ENCODE assay signal across 1 cellular context in genomic region chr17:56909742-56910508, GRCh38.
TF ChIP-seq lines count a peak whose summit lies in the region.

No MANE protein-coding gene starts in this region.

TF ChIP-seq in K562, 482 proteins besides CTCF, POLR2A, EP300 and RAD21 (continued from another document and continues in another):
- TF ChIP-seq FOSL1 (tag; conservative IDR thresholded peaks at IDR 0.05) = peak; percentile 62
- TF ChIP-seq TCF3 (CRISPR knock-in tag; IDR thresholded peaks at IDR 0.05) = peak; percentile 56
- peak; percentile 80 for TF ChIP-seq CBFA2T3 (IDR thresholded peaks at IDR 0.05)
- peak; percentile 93 for TF ChIP-seq ZKSCAN8 (CRISPR knock-in tag; IDR thresholded peaks at IDR 0.05)
- peak in 1 of 2 experiments; percentile 42 for TF ChIP-seq AFF1 (IDR thresholded peaks at IDR 0.05; ENCODE audit: low read depth in 1 of 2, partially characterized antibody in 2 of 2)
- TF ChIP-seq ZBTB5 (IDR thresholded peaks at IDR 0.05) = no peak
- no peak for TF ChIP-seq ARHGAP35 (IDR thresholded peaks at IDR 0.05; ENCODE audit: partially characterized antibody)
- no peak for TF ChIP-seq ZNF3 (CRISPR knock-in tag; IDR thresholded peaks at IDR 0.05)
- TF ChIP-seq RNF2 (IDR thresholded peaks at IDR 0.05) = peak; percentile 80
- peak; percentile 95 for TF ChIP-seq RREB1 (CRISPR knock-in tag; IDR thresholded peaks at IDR 0.05)
- TF ChIP-seq ZBTB12 (CRISPR knock-in tag; IDR thresholded peaks at IDR 0.05) = 0 out of 2 replicates have a peak, but pooled peaks have one; percentile 38
- TF ChIP-seq CXXC5 (CRISPR knock-in tag; IDR thresholded peaks at IDR 0.05) = peak; percentile 78
- peak; percentile 66 for TF ChIP-seq RAD51 (IDR thresholded peaks at IDR 0.05; ENCODE audit: borderline replicate concordance, low read depth)
- peak; percentile 90 for TF ChIP-seq ZFX (CRISPR knock-in tag; IDR thresholded peaks at IDR 0.05)
- TF ChIP-seq NELFE (IDR thresholded peaks at IDR 0.05; ENCODE audit: insufficient read depth, insufficient read length) = no peak
- TF ChIP-seq HIVEP1 (CRISPR knock-in tag; IDR thresholded peaks at IDR 0.05) = no peak
- TF ChIP-seq ZNF584 (CRISPR knock-in tag; IDR thresholded peaks at IDR 0.05; ENCODE audit: low read depth) = peak; percentile 70
- peak; percentile 61; the same call in 1 of the 2 replicates for TF ChIP-seq JUND (IDR thresholded peaks at IDR 0.05; ENCODE audit: borderline replicate concordance, low read depth, low read length)
- TF ChIP-seq JUND (tag; IDR thresholded peaks at IDR 0.05; ENCODE audit: borderline replicate concordance, low read depth, low read length) = peak; percentile 54; the same call in 1 of the 3 replicates
- peak; percentile 67; the same call in 1 of the 2 replicates for TF ChIP-seq TCF15 (CRISPR knock-in tag; IDR thresholded peaks at IDR 0.05)
- TF ChIP-seq DPF2 (IDR thresholded peaks at IDR 0.05) = peak; percentile 72
- TF ChIP-seq NRF1 (conservative IDR thresholded peaks at IDR 0.05 in 1 of 2, IDR thresholded peaks at IDR 0.05 in 1 of 2) = peak; percentile 38 to 61; a peak in 3 of 4 replicates
- TF ChIP-seq PHF8 (IDR thresholded peaks at IDR 0.05; ENCODE audit: borderline replicate concordance, low read length) = peak; percentile 19; the same call in 1 of the 2 replicates
- TF ChIP-seq ETV5 (CRISPR knock-in tag; IDR thresholded peaks at IDR 0.05; ENCODE audit: low read depth) = peak; percentile 92
- peak; percentile 89 to 91 for TF ChIP-seq KDM1A (IDR thresholded peaks at IDR 0.05)
- peak; percentile 89 for TF ChIP-seq ZBTB9 (CRISPR knock-in tag; IDR thresholded peaks at IDR 0.05)
- TF ChIP-seq HES1 (IDR thresholded peaks at IDR 0.05; ENCODE audit: low read depth) = 0 out of 2 replicates have a peak, but pooled peaks have one; percentile 13
- TF ChIP-seq SAP30 (IDR thresholded peaks at IDR 0.05; ENCODE audit: borderline replicate concordance, insufficient read depth, low read depth, low read length, poor library complexity, severe bottlenecking) = peak; percentile 54
- no peak for TF ChIP-seq SNAPC5 (CRISPR knock-in tag; IDR thresholded peaks at IDR 0.05)
- peak; percentile 73 for TF ChIP-seq NBN (IDR thresholded peaks at IDR 0.05; ENCODE audit: low read depth)
- TF ChIP-seq MCM3 (IDR thresholded peaks at IDR 0.05) = no peak
- no peak for TF ChIP-seq ATF1 (CRISPR knock-in tag; IDR thresholded peaks at IDR 0.05)
- TF ChIP-seq ATF1 (tag; IDR thresholded peaks at IDR 0.05) = peak; percentile 57
- TF ChIP-seq EP400 (IDR thresholded peaks at IDR 0.05) = peak; percentile 69
- TF ChIP-seq ADNP (tag; IDR thresholded peaks at IDR 0.05) = no peak
- TF ChIP-seq ZNF699 (CRISPR knock-in tag; IDR thresholded peaks at IDR 0.05; ENCODE audit: insufficient replicate concordance) = no peak
- TF ChIP-seq CC2D1A (IDR thresholded peaks at IDR 0.05) = peak; percentile 62; the same call in 1 of the 2 replicates
- TF ChIP-seq, protein P1, sequence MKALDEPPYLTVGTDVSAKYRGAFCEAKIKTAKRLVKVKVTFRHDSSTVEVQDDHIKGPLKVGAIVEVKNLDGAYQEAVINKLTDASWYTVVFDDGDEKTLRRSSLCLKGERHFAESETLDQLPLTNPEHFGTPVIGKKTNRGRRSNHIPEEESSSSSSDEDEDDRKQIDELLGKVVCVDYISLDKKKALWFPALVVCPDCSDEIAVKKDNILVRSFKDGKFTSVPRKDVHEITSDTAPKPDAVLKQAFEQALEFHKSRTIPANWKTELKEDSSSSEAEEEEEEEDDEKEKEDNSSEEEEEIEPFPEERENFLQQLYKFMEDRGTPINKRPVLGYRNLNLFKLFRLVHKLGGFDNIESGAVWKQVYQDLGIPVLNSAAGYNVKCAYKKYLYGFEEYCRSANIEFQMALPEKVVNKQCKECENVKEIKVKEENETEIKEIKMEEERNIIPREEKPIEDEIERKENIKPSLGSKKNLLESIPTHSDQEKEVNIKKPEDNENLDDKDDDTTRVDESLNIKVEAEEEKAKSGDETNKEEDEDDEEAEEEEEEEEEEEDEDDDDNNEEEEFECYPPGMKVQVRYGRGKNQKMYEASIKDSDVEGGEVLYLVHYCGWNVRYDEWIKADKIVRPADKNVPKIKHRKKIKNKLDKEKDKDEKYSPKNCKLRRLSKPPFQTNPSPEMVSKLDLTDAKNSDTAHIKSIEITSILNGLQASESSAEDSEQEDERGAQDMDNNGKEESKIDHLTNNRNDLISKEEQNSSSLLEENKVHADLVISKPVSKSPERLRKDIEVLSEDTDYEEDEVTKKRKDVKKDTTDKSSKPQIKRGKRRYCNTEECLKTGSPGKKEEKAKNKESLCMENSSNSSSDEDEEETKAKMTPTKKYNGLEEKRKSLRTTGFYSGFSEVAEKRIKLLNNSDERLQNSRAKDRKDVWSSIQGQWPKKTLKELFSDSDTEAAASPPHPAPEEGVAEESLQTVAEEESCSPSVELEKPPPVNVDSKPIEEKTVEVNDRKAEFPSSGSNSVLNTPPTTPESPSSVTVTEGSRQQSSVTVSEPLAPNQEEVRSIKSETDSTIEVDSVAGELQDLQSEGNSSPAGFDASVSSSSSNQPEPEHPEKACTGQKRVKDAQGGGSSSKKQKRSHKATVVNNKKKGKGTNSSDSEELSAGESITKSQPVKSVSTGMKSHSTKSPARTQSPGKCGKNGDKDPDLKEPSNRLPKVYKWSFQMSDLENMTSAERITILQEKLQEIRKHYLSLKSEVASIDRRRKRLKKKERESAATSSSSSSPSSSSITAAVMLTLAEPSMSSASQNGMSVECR (CRISPR knock-in tag; IDR thresholded peaks at IDR 0.05) = no peak
- peak; percentile 51 for TF ChIP-seq MEIS2 (IDR thresholded peaks at IDR 0.05; ENCODE audit: partially characterized antibody)
- TF ChIP-seq GTF2A2 (tag; IDR thresholded peaks at IDR 0.05) = no peak
- peak in 1 of 2 experiments; percentile 81; a peak in 1 of 4 replicates for TF ChIP-seq SIN3A (IDR thresholded peaks at IDR 0.05; ENCODE audit: borderline replicate concordance in 2 of 2, control insufficient read depth in 1 of 2, low read depth in 2 of 2, low read length in 2 of 2)
- TF ChIP-seq ETV6 (IDR thresholded peaks at IDR 0.05; ENCODE audit: borderline replicate concordance in 1 of 2, low read depth in 2 of 2, low read length in 1 of 2) = 0 out of 4 replicates have a peak, but pooled peaks of 1 of the 2 experiments have one; percentile 1
- no peak for TF ChIP-seq ETV6 (CRISPR knock-in tag; IDR thresholded peaks at IDR 0.05; ENCODE audit: borderline replicate concordance)
